ENCODE assay signal across 9 cellular contexts in the genomic region with DNA sequence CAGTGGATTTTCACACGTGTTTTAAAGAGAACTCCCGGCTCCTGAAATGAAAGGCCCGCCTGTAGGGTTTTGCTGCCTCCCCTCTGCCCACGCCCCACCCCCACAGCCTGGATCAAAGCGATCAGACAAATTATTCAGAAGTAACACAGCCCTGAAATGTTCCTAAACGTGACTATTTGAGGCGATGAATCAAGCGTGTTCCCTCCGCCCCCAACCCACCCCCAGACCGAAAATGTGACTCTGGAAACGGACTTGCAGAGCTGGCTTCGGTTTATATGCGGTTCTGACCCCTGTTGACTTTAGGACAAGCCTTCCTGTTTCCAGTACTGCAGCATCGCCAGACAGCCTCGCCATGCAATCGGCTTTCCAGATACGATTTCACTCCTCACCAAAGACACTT. TPM values are rescaled to one million over a fixed set of nuclear protein-coding genes. Genes with fewer than 3 reads are reported as not detected.
DNase-seq lines count a peak whose midpoint lies in the region; ATAC-seq and TF ChIP-seq lines count a peak whose summit lies in the region.
"Had no signal": no experiment of that assay in that cellular context is flagged by ENCODE, and none has a peak within 500 bp of the region (broad histone marks: within the 10 kb centered on the region; RNA-seq: fewer than 3 reads in every experiment).

No MANE protein-coding gene starts in this region.

- no peak overlapping the region for H3K27ac ChIP-seq in trophoblast cell (ENCODE audit: low read depth, low read length)
- H3K27ac ChIP-seq: C4-2B had no signal

- ATAC-seq in GM19023 (IDR thresholded peaks at IDR 0.05; ENCODE audit: unreplicated experiment) = no peak

- H3K27me3 ChIP-seq in trophoblast cell (ENCODE audit: insufficient read depth, low read length) = peaks cover 13% of the 10 kb centered on the region

- H3K36me3 ChIP-seq in trophoblast cell (ENCODE audit: control insufficient read depth in 1 of 2, insufficient read depth in 2 of 2, low read length in 2 of 2) = no peaks in the 10 kb centered on the region

- no peak overlapping the region for H4K91ac ChIP-seq in trophoblast cell (ENCODE audit: low read depth, low read length)

- no peak overlapping the region for H3K14ac ChIP-seq in trophoblast cell (ENCODE audit: low read length)

- H3K23ac ChIP-seq in trophoblast cell (ENCODE audit: low read length) = no peak overlapping the region

- no peak overlapping the region for H2AFZ ChIP-seq in trophoblast cell (ENCODE audit: insufficient read depth, low read length, poor library complexity)

- no peak overlapping the region for H4K8ac ChIP-seq in trophoblast cell (ENCODE audit: low read depth, low read length)

- TF ChIP-seq CTCF in fibroblast of villous mesenchyme (IDR thresholded peaks at IDR 0.05; ENCODE audit: insufficient read depth, low read depth, low read length) = no peak

- H2BK12ac ChIP-seq in trophoblast cell (ENCODE audit: low read length) = no peak overlapping the region

- H3K18ac ChIP-seq in trophoblast cell (ENCODE audit: low read length) = no peak overlapping the region

- H3K4me2 ChIP-seq in trophoblast cell (ENCODE audit: low read length) = peak overlapping the region; percentile 97

- peaks cover 0 to 5% of the 10 kb centered on the region in 2 experiments for H3K4me1 ChIP-seq in trophoblast cell (ENCODE audit: control insufficient read depth in 1 of 2, insufficient read depth in 2 of 2, low read length in 2 of 2)

- no peaks in the 10 kb centered on the region for H3K79me2 ChIP-seq in trophoblast cell (ENCODE audit: control insufficient read depth, insufficient read depth, low read length, poor library complexity)

- peak; percentile 52 for DNase-seq in stimulated activated CD4-positive, alpha-beta T cell treated with anti-CD3 and anti-CD28 coated beads, Interleukin-12 subunit alpha, Interleukin-12 subunit beta, amount 100 ng/mL, for 4 hours
- no peak for DNase-seq in stimulated activated CD4-positive, alpha-beta T cell treated with anti-CD3 and anti-CD28 coated beads, Interleukin-2, amount 100 ng/mL, for 48 hours
- peak; percentile 16 for DNase-seq in fibroblast of villous mesenchyme (ENCODE audit: low read depth)
- DNase-seq in trophoblast cell = no peak
- no peak for DNase-seq in NCI-H187 treated with DMSO at 0.1 percent for 48 hours (lab: John Stamatoyannopoulos, UW)
- no peak for DNase-seq in AG08395 (ENCODE audit: low spot score)
- no peak for DNase-seq in NAMALWA (ENCODE audit: low spot score)

- no peak overlapping the region for H2BK120ac ChIP-seq in trophoblast cell (ENCODE audit: insufficient read depth, low read length, poor library complexity)

- H2AK5ac ChIP-seq in trophoblast cell (ENCODE audit: low read length) = no peak overlapping the region

- no peaks in the 10 kb centered on the region for H3K79me1 ChIP-seq in trophoblast cell (ENCODE audit: low read length)

- H3K4me3 ChIP-seq in fibroblast of villous mesenchyme (ENCODE audit: low read depth, low read length) = peak overlapping the region; percentile 43
- H3K4me3 ChIP-seq in trophoblast cell (ENCODE audit: low read depth, low read length) = no peak overlapping the region

- H3K4ac ChIP-seq in trophoblast cell (ENCODE audit: low read depth, low read length) = no peak overlapping the region

- no peak overlapping the region for H3K9ac ChIP-seq in trophoblast cell (ENCODE audit: low read length)

- H4K12ac ChIP-seq in trophoblast cell (ENCODE audit: low read depth, low read length) = no peak overlapping the region

- peaks cover 1% of the 10 kb centered on the region for H3K9me3 ChIP-seq in trophoblast cell (ENCODE audit: insufficient read depth, low read depth, low read length)

- WGBS in trophoblast cell (ENCODE audit: extremely low coverage, insufficient coverage, insufficient read length) = no CpG with 5 or more reads among the region's 17 CpGs

- H2BK5ac ChIP-seq in trophoblast cell (ENCODE audit: low read depth, low read length, poor library complexity) = no peak overlapping the region

RNA-seq across cellular contexts. Expression of a gene that starts 28.8 kb away (rescaled TPM):
- total RNA-seq in fibroblast of villous mesenchyme = not detected in 2 replicates
- not detected in 2 replicates for polyA plus RNA-seq in trophoblast cell (2013)

Comparison
In these comparisons a context has a peak if more than half of its experiments do, and no peak if none do; other contexts are left out.
1. DNase-seq: peak in stimulated activated CD4-positive, alpha-beta T cell treated with anti-CD3 and anti-CD28 coated beads, Interleukin-12 subunit alpha, Interleukin-12 subunit beta, amount 100 ng/mL, for 4 hours (single experiment) and fibroblast of villous mesenchyme (single experiment); none in stimulated activated CD4-positive, alpha-beta T cell treated with anti-CD3 and anti-CD28 coated beads, Interleukin-2, amount 100 ng/mL, for 48 hours (0 of 2), trophoblast cell (0 of 2), NCI-H187 treated with DMSO at 0.1 percent for 48 hours (single experiment), AG08395 (single experiment) and NAMALWA (single experiment).